In genomic region chr22:42138122-42138770, GRCh38 we compare ENCODE assay signal across 1 cellular context.
TF ChIP-seq lines count a peak whose summit lies in the region.

No MANE protein-coding gene starts in this region.

TF ChIP-seq in K562, 482 proteins besides CTCF, POLR2A, EP300 and RAD21:
- TF ChIP-seq POLR2G (IDR thresholded peaks at IDR 0.05; ENCODE audit: low read depth, low read length) = peak; percentile 15; the same call in 1 of the 2 replicates
- no peak for TF ChIP-seq FOXJ3 (CRISPR knock-in tag; IDR thresholded peaks at IDR 0.05)
- TF ChIP-seq DACH1 (IDR thresholded peaks at IDR 0.05; ENCODE audit: partially characterized antibody) = no peak
- TF ChIP-seq STAT6 (CRISPR knock-in tag; IDR thresholded peaks at IDR 0.05) = no peak
